Comparison of ENCODE assay signal across 19 cellular contexts in genomic region chr7:21140622-21141021, GRCh38.
DNase-seq lines count a peak whose midpoint lies in the region; ATAC-seq, FAIRE-seq and TF ChIP-seq lines count a peak whose summit lies in the region.
"Had no signal": no experiment of that assay in that cellular context is flagged by ENCODE, and none has a peak within 500 bp of the region (broad histone marks: within the 10 kb centered on the region; RNA-seq: fewer than 3 reads in every experiment).

No MANE protein-coding gene starts in this region.

- H2AFZ ChIP-seq in HCT116 (ENCODE audit: low read depth, low read length, poor library complexity, severe bottlenecking), result no peak overlapping the region
- peak overlapping the region; percentile 2; the same call in 1 of the 2 replicates for H2AFZ ChIP-seq in PC-9
- H2AFZ ChIP-seq in smooth muscle cell (ENCODE audit: low read depth), result no peak overlapping the region

- RAD21 ChIA-PET in HCT116 (lab: Charles Lee; ENCODE audit: low non-redundant PET in 1 of 2, low total read pairs in 2 of 2, uncharacterized antibody in 2 of 2, unreplicated experiment in 2 of 2), result no interaction called here

- H3K4me3 ChIP-seq in HCT116 (replicated peaks in 1 of 2; ENCODE audit: low read depth in 1 of 2, low read length in 2 of 2) (no peak overlapping the region), PC-9 (no peak overlapping the region), smooth muscle cell (no peak overlapping the region), pancreas (no peak overlapping the region)
- H3K4me3 ChIP-seq in CD8-positive, alpha-beta T cell (ENCODE audit: low read depth, low read length), result no peak overlapping the region

- TF ChIP-seq CTCF in HCT116 (IDR thresholded peaks at IDR 0.05 in 2 of 3, conservative IDR thresholded peaks at IDR 0.05 in 1 of 3; ENCODE audit: borderline replicate concordance in 1 of 3, insufficient read depth in 1 of 3, low read depth in 2 of 3, low read length in 2 of 3) (no peak), PC-9 (conservative IDR thresholded peaks at IDR 0.05) (no peak), smooth muscle cell (IDR thresholded peaks at IDR 0.05; ENCODE audit: borderline replicate concordance, insufficient read depth, poor library complexity, severe bottlenecking) (no peak), pancreas (IDR thresholded peaks at IDR 0.05) (no peak)
- no peak for TF ChIP-seq CTCF in CD8-positive, alpha-beta T cell (IDR thresholded peaks at IDR 0.05)

- H3K9me3 ChIP-seq in HCT116 (ENCODE audit: control insufficient read depth in 1 of 2, insufficient read depth in 1 of 2, low read depth in 1 of 2, low read length in 2 of 2) (no peaks in the 10 kb centered on the region), PC-9 (ENCODE audit: insufficient read depth, low read depth) (peaks cover 9% of the 10 kb centered on the region), smooth muscle cell (replicated peaks; ENCODE audit: low read depth) (no peaks in the 10 kb centered on the region), pancreas (no peaks in the 10 kb centered on the region)
- H3K9me3 ChIP-seq in CD8-positive, alpha-beta T cell (ENCODE audit: low read length), result no peaks in the 10 kb centered on the region

- intact Hi-C loops in HCT116 (cut with micrococcal nuclease) (no loop called here), PC-9 (cut with micrococcal nuclease; ENCODE audit: unreplicated experiment) (no loop called here), pancreas (cut with DNase I) (no loop called here)
- intact Hi-C loops in CD8-positive, alpha-beta T cell (cut with DNase I, micrococcal nuclease), result no loop called here

- no peak for TF ChIP-seq POLR2A in HCT116 (IDR thresholded peaks at IDR 0.05; ENCODE audit: borderline replicate concordance, extremely low read depth, insufficient read depth, insufficient read length)

- ATAC-seq in HCT116 (no peak), esophagus mucosa (peak; percentile 89), HG03460 (IDR thresholded peaks at IDR 0.05; ENCODE audit: unreplicated experiment) (no peak), pancreas (no peak)
- ATAC-seq in CD8-positive, alpha-beta T cell, result no peak

- H3K27ac ChIP-seq in HCT116 (ENCODE audit: low read depth, low read length) (no peak overlapping the region), PC-9 (no peak overlapping the region), smooth muscle cell (ENCODE audit: low read depth) (peak overlapping the region; percentile 52), pancreas (no peak overlapping the region)
- H3K27ac ChIP-seq in CD8-positive, alpha-beta T cell (ENCODE audit: low read depth, low read length), result no peak overlapping the region

- FAIRE-seq in pancreas (lab: Jason Lieb, UNC), result no peak
- FAIRE-seq: GM12892, GM18507, H54 had no signal

- WGBS in smooth muscle cell (ENCODE audit: low lambda C conversion rate), result 79% methylated on average over 3 of the region's 3 CpGs
- WGBS in pancreas, 2 donors, result 68 to 89% methylated on average over 3 of the region's 3 CpGs

- TF ChIP-seq RAD21 in HCT116 (IDR thresholded peaks at IDR 0.05; ENCODE audit: low read depth), result no peak

- no peaks in the 10 kb centered on the region for H3K36me3 Mint-ChIP-seq in CD8-positive, alpha-beta T cell

- H3K4me1 Mint-ChIP-seq in CD8-positive, alpha-beta T cell (ENCODE audit: low read depth), result no peaks in the 10 kb centered on the region

- H3K4me2 ChIP-seq in HCT116 (ENCODE audit: low read length), result no peak overlapping the region
- H3K4me2 ChIP-seq in PC-9, result peak overlapping the region; percentile 39; the same call in 1 of the 2 replicates
- H3K4me2 ChIP-seq in smooth muscle cell, result no peak overlapping the region

- H3K9me2 ChIP-seq in HCT116 (ENCODE audit: insufficient read depth), result no peaks in the 10 kb centered on the region
- H3K9me2 ChIP-seq in PC-9 (ENCODE audit: insufficient read depth), result no peaks in the 10 kb centered on the region

- H3K4me1 ChIP-seq in HCT116 (ENCODE audit: control insufficient read depth in 1 of 2, insufficient read depth in 2 of 2, low read length in 2 of 2) (no peaks in the 10 kb centered on the region; a peak in 1 of 4 replicates), PC-9 (replicated peaks; ENCODE audit: insufficient read depth) (peaks cover 12% of the 10 kb centered on the region), smooth muscle cell (ENCODE audit: low read depth) (no peaks in the 10 kb centered on the region), pancreas (no peaks in the 10 kb centered on the region)
- H3K4me1 ChIP-seq in CD8-positive, alpha-beta T cell (ENCODE audit: insufficient read depth, low read length), result no peaks in the 10 kb centered on the region

- H3F3A ChIP-seq in PC-9 (ENCODE audit: insufficient read depth, low read depth) (no peaks in the 10 kb centered on the region), smooth muscle cell (ENCODE audit: low read depth) (no peaks in the 10 kb centered on the region)

- H3K9me3 Mint-ChIP-seq in CD8-positive, alpha-beta T cell, result no peaks in the 10 kb centered on the region

- POLR2A ChIA-PET in HCT116 (lab: Charles Lee) (no interaction called here), PC-9 (lab: Charles Lee; ENCODE audit: unreplicated experiment) (no interaction called here)
- POLR2A ChIA-PET in CD8-positive, alpha-beta T cell (lab: Charles Lee), result no interaction called here

- CTCF ChIA-PET in HCT116 (lab: Charles Lee) (no interaction called here), PC-9 (lab: Charles Lee) (no interaction called here)
- CTCF ChIA-PET in CD8-positive, alpha-beta T cell (lab: Charles Lee), result no interaction called here

- H3K79me2 ChIP-seq in HCT116 (ENCODE audit: insufficient read depth, low read length) (no peaks in the 10 kb centered on the region), PC-9 (ENCODE audit: low read depth) (no peaks in the 10 kb centered on the region), smooth muscle cell (ENCODE audit: low read depth) (no peaks in the 10 kb centered on the region)

- H4K20me1 ChIP-seq in HCT116 (ENCODE audit: insufficient read depth), result no peaks in the 10 kb centered on the region
- H4K20me1 ChIP-seq in PC-9 (ENCODE audit: insufficient read depth), result no peaks in the 10 kb centered on the region
- no peaks in the 10 kb centered on the region for H4K20me1 ChIP-seq in smooth muscle cell (ENCODE audit: low read depth)

- no TSS peak for BruUV-seq in HCT116 (replicated peaks; lab: Mats Ljungman, UMichigan)
- no TSS peak for BruUV-seq in PC-9 (replicated peaks; lab: Mats Ljungman, UMichigan)

- no peak overlapping the region for H3K9ac ChIP-seq in HCT116 (ENCODE audit: low read length)
- H3K9ac ChIP-seq in smooth muscle cell (ENCODE audit: low read depth), result no peak overlapping the region

- no peak overlapping the region for H3K27ac Mint-ChIP-seq in CD8-positive, alpha-beta T cell

- H3K27me3 ChIP-seq in HCT116 (ENCODE audit: insufficient read depth, low read length), result no peaks in the 10 kb centered on the region
- H3K27me3 ChIP-seq in PC-9 (ENCODE audit: insufficient read depth, low read depth), result no peaks in the 10 kb centered on the region
- H3K27me3 ChIP-seq in smooth muscle cell (ENCODE audit: low read depth), result peaks cover 6% of the 10 kb centered on the region
- H3K27me3 ChIP-seq in CD8-positive, alpha-beta T cell (ENCODE audit: insufficient read depth, low read length), result no peaks in the 10 kb centered on the region
- H3K27me3 ChIP-seq in pancreas, result peaks cover 0 to 4% (median 0%) of the 10 kb centered on the region in 4 donors

- DNase-seq in HCT116 (ENCODE audit: low read depth, low spot score), result peak; percentile 12
- peak in 1 of 2 experiments; percentile 70 for DNase-seq in PC-9
- DNase-seq in smooth muscle cell (lab: John Stamatoyannopoulos, UW; ENCODE audit: unreplicated experiment), result no peak
- DNase-seq in CD8-positive, alpha-beta T cell, result no peak
- no peak for DNase-seq in pancreas
- DNase-seq: ACHN; C1 segment of cervical spinal cord; NCI-H1105; NCI-H1694; NCI-H2081 treated with DMSO at 0.1 percent for 48 hours; NCI-H748 treated with DMSO at 0.1 percent for 48 hours; NK-92 treated with Interleukin-12 subunit alpha and Interleukin-12 subunit beta, amount 100 ng/mL, for 24 hours; SIG-M5; T-helper 1 cell had no signal

- peaks cover 6% of the 10 kb centered on the region for H3K27me3 Mint-ChIP-seq in CD8-positive, alpha-beta T cell (ENCODE audit: low read depth)

- H3K4me3 Mint-ChIP-seq in CD8-positive, alpha-beta T cell, result no peak overlapping the region

- H3K36me3 ChIP-seq in HCT116 (ENCODE audit: control insufficient read depth in 1 of 2, insufficient read depth in 2 of 2, low read length in 2 of 2) (no peaks in the 10 kb centered on the region), PC-9 (ENCODE audit: low read depth) (no peaks in the 10 kb centered on the region), smooth muscle cell (ENCODE audit: low read depth) (no peaks in the 10 kb centered on the region), pancreas (no peaks in the 10 kb centered on the region)
- H3K36me3 ChIP-seq in CD8-positive, alpha-beta T cell (ENCODE audit: insufficient read depth, low read length), result no peaks in the 10 kb centered on the region

TF ChIP-seq in HCT116, 20 proteins besides CTCF, POLR2A, EP300 and RAD21:
- TF ChIP-seq FOSL1 (IDR thresholded peaks at IDR 0.05; ENCODE audit: low read depth) (peak; percentile 45; the same call in 1 of the 2 replicates), SIN3A (IDR thresholded peaks at IDR 0.05; ENCODE audit: low read depth) (no peak), POLR2AphosphoS5 (IDR thresholded peaks at IDR 0.05; ENCODE audit: low read depth, low read length) (no peak), EZH2 (IDR thresholded peaks at IDR 0.05) (no peak), SP1 (IDR thresholded peaks at IDR 0.05; ENCODE audit: low read depth) (peak; percentile 27; the same call in 1 of the 2 replicates), JUND (IDR thresholded peaks at IDR 0.05) (peak; percentile 24; the same call in 1 of the 2 replicates), YY1 (IDR thresholded peaks at IDR 0.05; ENCODE audit: extremely low read depth, insufficient replicate concordance, low read depth, low read length) (no peak)
TF ChIP-seq in HCT116: peak in this region for 3.
